ENCODE assay signal across 27 cellular contexts in the genomic region with DNA sequence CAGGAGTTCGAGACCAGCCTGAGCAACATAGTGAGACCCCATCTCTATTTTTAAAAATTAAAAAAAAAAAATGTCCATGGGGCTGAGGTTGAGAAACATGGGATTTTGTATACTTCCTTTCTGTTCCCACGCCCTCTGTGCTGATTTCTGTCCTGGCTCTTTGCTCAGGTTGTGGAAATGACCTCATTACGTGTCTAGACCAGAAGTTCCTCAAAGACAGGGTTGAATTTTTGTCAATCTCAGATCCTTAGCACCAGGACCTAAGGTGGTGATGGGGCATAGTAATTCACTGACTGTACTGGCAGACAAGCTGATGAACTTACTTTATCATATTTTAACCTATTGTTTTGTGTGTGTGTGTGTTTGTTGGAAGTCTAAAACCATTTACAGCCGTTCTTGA. TPM values are rescaled to one million over a fixed set of nuclear protein-coding genes. Genes with fewer than 3 reads are reported as not detected.
DNase-seq lines count a peak whose midpoint lies in the region; ATAC-seq, FAIRE-seq and TF ChIP-seq lines count a peak whose summit lies in the region.
"Had no signal": no experiment of that assay in that cellular context is flagged by ENCODE, and none has a peak within 500 bp of the region (broad histone marks: within the 10 kb centered on the region; RNA-seq: fewer than 3 reads in every experiment).

No MANE protein-coding gene starts in this region.

- H3K79me2 ChIP-seq in astrocyte (ENCODE audit: insufficient read depth, low read length), result no peaks in the 10 kb centered on the region

- H4K20me1 ChIP-seq in astrocyte (ENCODE audit: insufficient read depth, low read length), result no peaks in the 10 kb centered on the region
- H4K20me1 ChIP-seq: BLaER1 treated with 17β-estradiol and CSF1 and Interleukin-3, amounts not matched to agents 10 nM and 100 nM had no signal

- H3K36me3 ChIP-seq in astrocyte (ENCODE audit: insufficient read depth, low read length) (no peaks in the 10 kb centered on the region), upper lobe of left lung (no peaks in the 10 kb centered on the region)
- H3K36me3 ChIP-seq: BE2C; BLaER1 treated with 17β-estradiol and CSF1 and Interleukin-3, amounts not matched to agents 10 nM and 100 nM had no signal

- no peak overlapping the region for H3K9ac ChIP-seq in astrocyte (ENCODE audit: low read length)
- H3K9ac ChIP-seq: BLaER1 treated with 17β-estradiol and CSF1 and Interleukin-3, amounts not matched to agents 10 nM and 100 nM had no signal

- H3K9me3 Mint-ChIP-seq in astrocyte (ENCODE audit: unreplicated experiment), result peaks cover 3% of the 10 kb centered on the region
- H3K9me3 Mint-ChIP-seq: CD14-positive monocyte; CD4-positive, alpha-beta memory T cell; GM23338; H9 had no signal

- no peak overlapping the region for H3K27ac ChIP-seq in astrocyte (ENCODE audit: low read depth, low read length)
- H3K27ac ChIP-seq in upper lobe of left lung, result no peak overlapping the region
- H3K27ac ChIP-seq: 22Rv1; BLaER1 treated with 17β-estradiol and CSF1 and Interleukin-3, amounts not matched to agents 10 nM and 100 nM had no signal

- peaks cover 18% of the 10 kb centered on the region for H3K4me1 Mint-ChIP-seq in astrocyte (ENCODE audit: low read depth, unreplicated experiment)
- H3K4me1 Mint-ChIP-seq: GM23338, H9 had no signal

- H3K36me3 Mint-ChIP-seq in astrocyte (ENCODE audit: low read depth, unreplicated experiment), result peaks cover 2% of the 10 kb centered on the region
- H3K36me3 Mint-ChIP-seq: CD14-positive monocyte; CD4-positive, alpha-beta memory T cell had no signal

- WGBS in upper lobe of left lung, 2 donors, result 65% methylated on average over 4 of the region's 4 CpGs

- no peak for TF ChIP-seq POLR2A in upper lobe of left lung (IDR thresholded peaks at IDR 0.05)

- TF ChIP-seq EP300 in upper lobe of left lung (IDR thresholded peaks at IDR 0.05), result no peak

- ATAC-seq in upper lobe of left lung (ENCODE audit: low FRiP score in 2 of 2) (no peak), Right ventricle myocardium inferior (no peak), GM18519 (IDR thresholded peaks at IDR 0.05; ENCODE audit: low FRiP score, unreplicated experiment) (no peak)
- ATAC-seq: A549, GM12878, GM23338, HCT116 had no signal

- H3K27ac Mint-ChIP-seq in astrocyte (ENCODE audit: unreplicated experiment), result peak overlapping the region; percentile 64
- H3K27ac Mint-ChIP-seq: CD4-positive, alpha-beta memory T cell; GM23338; H9 had no signal

- H3K27me3 Mint-ChIP-seq in astrocyte (ENCODE audit: low read depth, unreplicated experiment), result peaks cover 3% of the 10 kb centered on the region

- DNase-seq in CD1c-positive myeloid dendritic cell (ENCODE audit: extremely low spot score), result peak; percentile 60
- peak; percentile 17 for DNase-seq in HT1080 (ENCODE audit: low read depth)
- no peak for DNase-seq in astrocyte (ENCODE audit: low read depth)
- peak; percentile 42 for DNase-seq in glomerular visceral epithelial cell (ENCODE audit: extremely low spot score)
- no peak for DNase-seq in upper lobe of left lung
- no peak for DNase-seq in ureter (ENCODE audit: low spot score)
- no peak for DNase-seq in Right ventricle myocardium inferior (ENCODE audit: missing footprints)
- DNase-seq: ACHN; AML-193; BE2C; Calu3; CD4-positive, alpha-beta memory T cell; COR-L47; DMS53; DMS79 treated with DMSO at 0.1 percent for 48 hours; GDM1; H9 had no signal

- no peak overlapping the region for H3K4me3 Mint-ChIP-seq in astrocyte (ENCODE audit: unreplicated experiment)
- H3K4me3 Mint-ChIP-seq: CD14-positive monocyte; CD4-positive, alpha-beta memory T cell; GM23338; H9 had no signal

- H3K4me1 ChIP-seq in astrocyte (ENCODE audit: insufficient read depth, low read length) (peaks cover 10% of the 10 kb centered on the region), upper lobe of left lung (no peaks in the 10 kb centered on the region)
- H3K4me1 ChIP-seq: BE2C had no signal

- no peak for FAIRE-seq in astrocyte (lab: Jason Lieb, UNC)
- FAIRE-seq: A549, GM12878 had no signal

- H3K27me3 ChIP-seq in astrocyte (ENCODE audit: insufficient read depth, low read length) (no peaks in the 10 kb centered on the region), upper lobe of left lung (no peaks in the 10 kb centered on the region)
- H3K27me3 ChIP-seq: BLaER1 treated with 17β-estradiol and CSF1 and Interleukin-3, amounts not matched to agents 10 nM and 100 nM had no signal

- H3K9me3 ChIP-seq in astrocyte (ENCODE audit: insufficient read depth, low read depth, low read length) (no peaks in the 10 kb centered on the region), upper lobe of left lung (no peaks in the 10 kb centered on the region)
- H3K9me3 ChIP-seq: A549; BE2C; BLaER1 treated with 17β-estradiol and CSF1 and Interleukin-3, amounts not matched to agents 10 nM and 100 nM had no signal

- H3K4me2 ChIP-seq in astrocyte (ENCODE audit: low read length), result no peak overlapping the region
- H3K4me2 ChIP-seq: A549, GM23338 had no signal

- no peak overlapping the region for H2AFZ ChIP-seq in astrocyte (ENCODE audit: low read depth, low read length)
- H2AFZ ChIP-seq: GM23338 had no signal

- TF ChIP-seq CTCF in astrocyte (IDR thresholded peaks at IDR 0.05; ENCODE audit: insufficient read depth, low read depth, low read length) (no peak), upper lobe of left lung (IDR thresholded peaks at IDR 0.05) (no peak)

- H3K4me3 ChIP-seq in astrocyte (ENCODE audit: insufficient read depth, low read depth, low read length) (no peak overlapping the region), upper lobe of left lung (no peak overlapping the region)
- H3K4me3 ChIP-seq: A549; BLaER1 treated with 17β-estradiol and CSF1 and Interleukin-3, amounts not matched to agents 10 nM and 100 nM; GM12878; GM23338 had no signal

- intact Hi-C loops in Right ventricle myocardium inferior (cut with DNase I), result no loop called here

RNA-seq across cellular contexts. Expression of gene HNF1B, which starts 11.2 kb away (rescaled TPM):
- total RNA-seq in HT1080 (2014; rRNA removed; shearing (Covaris generic)), result not detected in 2 replicates
- polyA plus RNA-seq in HT1080 (2015; cell fraction: cytosol; rRNA removed), result 0.02 and 0.05 TPM in 2 replicates
- 0.14 TPM in 1 of 2 replicates, not detected in the other for polyA plus RNA-seq in HT1080 (2015; cell fraction: nucleus; rRNA removed)
- total RNA-seq in astrocyte (15.6 and 17.8 TPM in 2 replicates), upper lobe of left lung (10 to 100 TPM; 14.4 to 31.4 (median 16.0) TPM), ureter (31.5 TPM), Right ventricle myocardium inferior (not detected)
- total RNA-seq: CD4-positive, alpha-beta memory T cell; Daoy; H4; H9 had no signal
- polyA plus RNA-seq: CD14-positive monocyte; CD4-positive, alpha-beta memory T cell had no signal

Comparison
In these comparisons a context has a peak if more than half of its experiments do, and no peak if none do; other contexts are left out.
1. DNase-seq: peak in CD1c-positive myeloid dendritic cell (single experiment), HT1080 (single experiment) and glomerular visceral epithelial cell (single experiment); none in astrocyte (single experiment), upper lobe of left lung (0 of 2), ureter (single experiment) and Right ventricle myocardium inferior (single experiment).
2. RNA of gene HNF1B, which starts 11.2 kb away (total RNA-seq): 31.5 TPM in ureter (single experiment), 14.4 to 31.4 TPM in upper lobe of left lung and 15.6 to 17.8 TPM in astrocyte; not detected in HT1080 and not detected in Right ventricle myocardium inferior (single experiment); every median in the first group is over 10 times any median in the second.